8 cellular contexts compared by ENCODE assay signal in the genomic region with DNA sequence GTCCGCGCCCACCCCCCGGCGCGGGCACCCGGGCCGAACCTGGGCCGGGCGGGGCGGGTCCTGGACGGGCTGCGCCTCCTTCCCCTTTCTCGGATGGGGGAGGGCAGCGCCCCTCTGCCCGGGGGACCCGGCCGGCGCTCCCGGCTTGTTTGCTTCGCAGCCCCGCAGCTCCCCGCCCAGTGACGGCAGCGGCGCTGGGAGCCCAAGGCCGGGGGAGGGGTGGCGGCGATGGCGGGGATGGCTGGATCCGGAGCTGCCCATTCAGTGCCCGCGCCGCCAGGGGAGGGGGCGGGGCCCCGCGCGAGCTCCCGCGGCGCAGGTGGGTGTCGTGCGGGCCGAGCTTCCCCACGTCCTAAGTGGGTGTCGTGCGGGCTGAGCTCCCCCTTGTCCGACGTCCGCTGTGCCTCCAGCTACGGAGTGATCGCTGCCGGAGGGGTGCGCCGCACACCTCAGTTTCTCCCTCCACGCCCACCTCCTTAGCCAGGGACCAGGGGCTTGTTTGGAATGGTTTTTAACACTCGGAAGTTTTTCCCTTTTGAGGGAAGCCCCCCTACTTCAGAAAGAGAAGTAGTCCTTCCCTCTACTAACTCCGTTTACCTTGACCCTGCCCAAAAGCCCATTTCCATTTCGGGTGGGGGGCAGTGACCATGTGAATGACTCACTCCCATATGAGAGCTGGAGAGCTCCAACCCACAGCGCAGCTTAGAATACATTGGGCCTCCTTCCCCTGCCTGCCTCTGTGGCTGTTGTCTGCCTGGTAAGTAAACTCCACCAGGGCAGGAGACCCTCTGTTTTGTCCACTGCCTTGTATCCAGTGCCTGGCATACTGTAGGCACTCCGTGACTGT. TPM values are rescaled to one million over a fixed set of nuclear protein-coding genes. Genes with fewer than 3 reads are reported as not detected.
A peak's percentile ranks its signal among the peaks of the same experiment; 100 is the strongest.
DNase-seq lines count a peak whose midpoint lies in the region; ATAC-seq and TF ChIP-seq lines count a peak whose summit lies in the region.

No MANE protein-coding gene starts in this region.

- BruUV-seq in Caco-2 (replicated peaks; lab: Mats Ljungman, UMichigan): no TSS peak
- BruUV-seq in PC-9 (replicated peaks; lab: Mats Ljungman, UMichigan): TSS peak; percentile 22

- peak overlapping the region; percentile 91 for H2AFZ ChIP-seq in PC-9
- peak overlapping the region; percentile 63 for H2AFZ ChIP-seq in neuron (ENCODE audit: low read depth, low read length)

- H3F3A ChIP-seq in PC-9 (ENCODE audit: insufficient read depth, low read depth): peaks cover 19% of the 10 kb centered on the region; the same call in 1 of the 2 replicates

- H3K27me3 ChIP-seq in Caco-2 (replicated peaks; ENCODE audit: control insufficient read depth, insufficient read depth, low read length): no peaks in the 10 kb centered on the region
- no peaks in the 10 kb centered on the region for H3K27me3 ChIP-seq in HAP-1 (ENCODE audit: low read depth)
- H3K27me3 ChIP-seq in PC-9 (ENCODE audit: insufficient read depth, low read depth): no peaks in the 10 kb centered on the region
- no peaks in the 10 kb centered on the region for H3K27me3 ChIP-seq in foreskin keratinocyte
- H3K27me3 ChIP-seq in neuron (ENCODE audit: insufficient read depth, low read length): no peaks in the 10 kb centered on the region
- H3K27me3 ChIP-seq in tibial nerve: no peaks in the 10 kb centered on the region

- H3K9me3 ChIP-seq in Caco-2 (no peaks in the 10 kb centered on the region), HAP-1 (no peaks in the 10 kb centered on the region), PC-9 (ENCODE audit: insufficient read depth, low read depth) (no peaks in the 10 kb centered on the region), neuron (ENCODE audit: low read length) (no peaks in the 10 kb centered on the region), tibial nerve (no peaks in the 10 kb centered on the region)

- peak overlapping the region; percentile 100 for H3K4me2 ChIP-seq in PC-9

- POLR2A ChIA-PET in Caco-2 (lab: Charles Lee) (interaction anchor here (0.7 to 3.2 kb wide), 5 partner anchors 10 to 622 kb away, joined by 3 to 17 read pairs (median 7); a partner anchor contains a TSS), PC-9 (lab: Charles Lee; ENCODE audit: unreplicated experiment) (interaction anchor here (0.6 to 1.4 kb wide), 7 partner anchors 10 to 565 kb away, joined by 3 to 11 read pairs (median 4); a partner anchor contains a TSS)

- CTCF ChIA-PET in Caco-2 (lab: Charles Lee) (interaction anchor here (0.8 to 3.5 kb wide), 4 partner anchors 8 to 34 kb away, joined by 3 to 60 read pairs (median 12); a partner anchor contains a TSS), PC-9 (lab: Charles Lee) (interaction anchor here (0.6 to 3.1 kb wide), 4 partner anchors 8 to 387 kb away, joined by 3 to 33 read pairs (median 4); no protein-coding TSS in a partner anchor)

- intact Hi-C loops in Caco-2 (cut with micrococcal nuclease; ENCODE audit: unreplicated experiment) (loop anchor here (1.0 kb wide), 1 partner anchor 9 kb away; no protein-coding TSS in a partner anchor), PC-9 (cut with micrococcal nuclease; ENCODE audit: unreplicated experiment) (loop anchor here (1.0 to 2.0 kb wide), 3 partner anchors 8 to 21 kb away; no protein-coding TSS in a partner anchor)

- 6 to 15% methylated on average over 12 to 32 of the region's 60 CpGs for WGBS in tibial nerve, 2 donors

- peak overlapping the region; percentile 11 for H3K27ac Mint-ChIP-seq in Caco-2 (ENCODE audit: unreplicated experiment)

- TF ChIP-seq CTCF in Caco-2 (IDR thresholded peaks at IDR 0.05; ENCODE audit: insufficient read depth in 1 of 2, low read depth in 1 of 2, low read length in 1 of 2, severe bottlenecking in 1 of 2, unreplicated experiment in 1 of 2) (no peak), PC-9 (conservative IDR thresholded peaks at IDR 0.05) (no peak), foreskin keratinocyte (conservative IDR thresholded peaks at IDR 0.05) (no peak), tibial nerve (IDR thresholded peaks at IDR 0.05) (no peak)

- H3K79me2 ChIP-seq in PC-9 (ENCODE audit: low read depth): peaks cover 49% of the 10 kb centered on the region

- H3K4me3 ChIP-seq in Caco-2 (ENCODE audit: low read depth, low read length): peak overlapping the region; percentile 72
- H3K4me3 ChIP-seq in HAP-1: peak overlapping the region; percentile 81
- H3K4me3 ChIP-seq in PC-9: peak overlapping the region; percentile 90
- H3K4me3 ChIP-seq in neuron (ENCODE audit: low read length): peak overlapping the region; percentile 94
- H3K4me3 ChIP-seq in tibial nerve: peak overlapping the region; percentile 55 to 91 (median 68)

- TF ChIP-seq POLR2A in tibial nerve (IDR thresholded peaks at IDR 0.05): peak in 1 of 2 donors; percentile 29

- no peaks in the 10 kb centered on the region for H3K9me3 Mint-ChIP-seq in Caco-2 (ENCODE audit: unreplicated experiment)

- in situ Hi-C loops in HAP-1 (cut with MboI; ENCODE audit: low sequenced_read_pairs): no loop called here

- H3K27ac ChIP-seq in PC-9 (no peak overlapping the region; the same call in 1 of the 2 replicates), foreskin keratinocyte (no peak overlapping the region), tibial nerve (peak overlapping the region in 3 of 4 donors; percentile 85 to 93 (median 87))

- H3K36me3 ChIP-seq in Caco-2 (ENCODE audit: control insufficient read depth, insufficient read depth, low read length) (peaks cover 4% of the 10 kb centered on the region), HAP-1 (replicated peaks) (peaks cover 41% of the 10 kb centered on the region), PC-9 (ENCODE audit: low read depth) (peaks cover 24% of the 10 kb centered on the region), neuron (ENCODE audit: insufficient read depth, low read length) (peaks cover 40% of the 10 kb centered on the region), tibial nerve (peaks cover 0 to 36% (median 2%) of the 10 kb centered on the region in 3 donors)

- H3K4me1 Mint-ChIP-seq in Caco-2 (ENCODE audit: low read depth, unreplicated experiment): peaks cover 6% of the 10 kb centered on the region

- H4K20me1 ChIP-seq in PC-9 (ENCODE audit: insufficient read depth): no peaks in the 10 kb centered on the region

- no peaks in the 10 kb centered on the region for H3K27me3 Mint-ChIP-seq in Caco-2 (ENCODE audit: insufficient read depth, unreplicated experiment)

- DNase-seq in Caco-2 (peak; percentile 64 to 80), HAP-1 (ENCODE audit: low spot score in 2 of 2) (peak; percentile 33 to 80), PC-9 (peak; percentile 53 to 78), foreskin keratinocyte (no peak), tibial nerve (ENCODE audit: low spot score in 2 of 2) (no peak)
- DNase-seq in activated gamma-delta T cell treated with anti-CD3 and anti-CD28 coated beads, Interleukin-2, amount 50 U/mL, for 16 hours (ENCODE audit: low read depth): peak; percentile 32

- peak overlapping the region; percentile 99 for H3K4me3 Mint-ChIP-seq in Caco-2 (ENCODE audit: unreplicated experiment)

- peak; percentile 46 for ATAC-seq in foreskin keratinocyte
- ATAC-seq in HG03097 (IDR thresholded peaks at IDR 0.05; ENCODE audit: low FRiP score, unreplicated experiment): no peak

- no peak for TF ChIP-seq EP300 in tibial nerve (IDR thresholded peaks at IDR 0.05)

- H3K9me2 ChIP-seq in PC-9 (ENCODE audit: insufficient read depth): no peaks in the 10 kb centered on the region

- H3K4me1 ChIP-seq in Caco-2: peaks cover 13% of the 10 kb centered on the region; the same call in 1 of the 2 replicates
- peaks cover 9% of the 10 kb centered on the region for H3K4me1 ChIP-seq in HAP-1
- H3K4me1 ChIP-seq in PC-9 (replicated peaks; ENCODE audit: insufficient read depth): peaks cover 20% of the 10 kb centered on the region; the same call in 1 of the 2 replicates
- H3K4me1 ChIP-seq in foreskin keratinocyte: no peaks in the 10 kb centered on the region
- H3K4me1 ChIP-seq in neuron (ENCODE audit: insufficient read depth, low read length): peaks cover 19% of the 10 kb centered on the region
- peaks cover 0 to 32% (median 12%) of the 10 kb centered on the region in 4 donors for H3K4me1 ChIP-seq in tibial nerve

- H3K36me3 Mint-ChIP-seq in Caco-2 (ENCODE audit: insufficient read depth, unreplicated experiment): peaks cover 9% of the 10 kb centered on the region

RNA-seq across cellular contexts. Expression of a gene that starts 0.7 kb away (rescaled TPM):
- total RNA-seq in Caco-2 (2022) (65.6 and 67.4 TPM in 2 replicates), PC-9 (2021) (62.0 and 65.7 TPM in 2 replicates), foreskin keratinocyte (26.5 and 27.0 TPM in 2 replicates), tibial nerve (10 to 100 TPM; 31.5 to 93.3 (median 63.7) TPM)
- polyA plus RNA-seq in foreskin keratinocyte: 18.7 and 18.8 TPM in 2 replicates

RNA-seq across cellular contexts. Expression of a gene that starts 1.8 kb away (rescaled TPM):
- 65.4 and 67.3 TPM in 2 replicates for total RNA-seq in Caco-2 (2022)
- 42.3 and 42.5 TPM in 2 replicates for total RNA-seq in PC-9 (2021)
- total RNA-seq in foreskin keratinocyte: 48.4 and 55.4 TPM in 2 replicates
- polyA plus RNA-seq in foreskin keratinocyte: 21.6 and 27.8 TPM in 2 replicates
- total RNA-seq in tibial nerve: 10 to 100 TPM; 19.6 to 35.7 (median 24.3) TPM

RNA-seq across cellular contexts. Expression of a gene that starts 34.3 kb away (rescaled TPM):
- total RNA-seq in Caco-2 (2022) (15.2 and 18.2 TPM in 2 replicates), PC-9 (2021) (41.8 and 52.3 TPM in 2 replicates), foreskin keratinocyte (9.4 and 13.5 TPM in 2 replicates), tibial nerve (10 to 100 TPM in 1 of 4 donors, 1 to 10 TPM in 3; 6.3 to 13.8 (median 7.9) TPM)
- polyA plus RNA-seq in foreskin keratinocyte: 10.5 and 11.5 TPM in 2 replicates

RNA-seq across cellular contexts. Expression of a gene that starts 34.4 kb away (rescaled TPM):
- total RNA-seq in Caco-2 (2022) (33.8 and 35.3 TPM in 2 replicates), PC-9 (2021) (43.1 and 49.4 TPM in 2 replicates), foreskin keratinocyte (18.5 and 19.9 TPM in 2 replicates), tibial nerve (10 to 100 TPM; 29.5 to 86.5 (median 40.1) TPM)
- 19.1 and 22.0 TPM in 2 replicates for polyA plus RNA-seq in foreskin keratinocyte

Comparison
In these comparisons a context has a peak if more than half of its experiments do, and no peak if none do; other contexts are left out.
1. DNase-seq: peak in Caco-2 (2 of 2), HAP-1 (2 of 2), PC-9 (2 of 2) and activated gamma-delta T cell treated with anti-CD3 and anti-CD28 coated beads, Interleukin-2, amount 50 U/mL, for 16 hours (single experiment); none in foreskin keratinocyte (0 of 2) and tibial nerve (0 of 2).
2. H3K27ac ChIP-seq: peak in tibial nerve (3 of 4); none in PC-9 (single experiment) and foreskin keratinocyte (single experiment).
3. Peak in every context shown above with its lines, with median percentiles within 50 percentile points of each other: H3K4me3 ChIP-seq.